Comparison of ENCODE assay signal across 8 cellular contexts in the genomic region with DNA sequence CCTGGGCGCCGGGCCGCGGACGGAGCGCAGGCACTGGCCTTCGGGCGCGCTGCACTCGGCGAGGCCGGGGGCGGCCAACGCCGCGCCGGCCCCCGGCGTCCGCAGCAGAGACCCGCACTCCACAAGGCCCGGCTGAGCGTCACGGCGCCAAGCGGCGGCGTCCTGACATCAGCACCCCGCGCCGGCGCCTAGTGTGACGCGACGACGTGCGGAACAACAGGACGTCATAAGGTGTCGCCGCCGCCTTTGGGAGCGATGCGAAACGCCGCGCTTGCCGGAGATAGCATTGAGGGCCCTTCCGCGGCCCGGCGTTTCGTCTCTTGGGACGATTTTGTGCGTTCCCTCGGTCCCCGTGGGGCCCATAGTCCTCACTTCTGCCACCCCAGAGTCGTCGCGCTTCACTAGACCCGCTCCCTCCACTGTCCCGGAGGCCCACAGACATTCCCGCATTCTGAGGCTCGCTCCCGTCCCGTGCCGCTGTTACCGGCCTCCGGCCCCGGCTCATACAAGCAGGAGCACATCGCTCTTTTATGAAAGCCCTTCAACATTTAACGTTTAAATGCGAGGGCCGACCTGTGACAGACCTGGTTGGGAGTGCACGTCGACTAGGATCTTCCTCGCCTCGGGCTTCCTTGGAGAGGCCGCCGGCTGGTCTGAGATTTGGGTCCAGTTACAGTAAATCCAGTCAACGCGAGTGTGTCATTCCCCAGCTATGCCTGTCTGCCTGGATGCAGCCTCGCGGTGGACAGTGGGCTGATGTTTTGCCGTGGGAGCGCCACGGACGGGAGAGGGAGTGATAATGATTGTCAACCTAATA. TPM values are rescaled to one million over a fixed set of nuclear protein-coding genes. Genes with fewer than 3 reads are reported as not detected.
A peak's percentile ranks its signal among the peaks of the same experiment; 100 is the strongest.
DNase-seq lines count a peak whose midpoint lies in the region; ATAC-seq and TF ChIP-seq lines count a peak whose summit lies in the region.

Gene SSU72 (minus strand): TSS at position 143 of the 817 bp plus-strand sequence. CDS start 306 bp downstream, outside the sequence.

- no peaks in the 10 kb centered on the region for H3K4me1 Mint-ChIP-seq in Calu3 (ENCODE audit: low read depth, unreplicated experiment)

- H3K9me3 ChIP-seq in HUES48 (ENCODE audit: control insufficient read depth, insufficient read depth, low read length) (no peaks in the 10 kb centered on the region), OCI-LY3 (ENCODE audit: insufficient read depth, low read length) (no peaks in the 10 kb centered on the region), mucosa of rectum (ENCODE audit: control insufficient read depth in 2 of 2, low read length in 2 of 2) (no peaks in the 10 kb centered on the region)

- peaks cover 14% of the 10 kb centered on the region for H3K36me3 ChIP-seq in HUES48 (ENCODE audit: control insufficient read depth, insufficient read depth, low read length)
- peaks cover 7% of the 10 kb centered on the region for H3K36me3 ChIP-seq in OCI-LY3 (replicated peaks; ENCODE audit: low read depth, low read length)
- peaks cover 7 to 8% of the 10 kb centered on the region in 2 donors for H3K36me3 ChIP-seq in mucosa of rectum (ENCODE audit: control insufficient read depth in 2 of 2, insufficient read depth in 2 of 2, low read length in 2 of 2)

- H3K9me3 Mint-ChIP-seq in Calu3 (ENCODE audit: low read depth, unreplicated experiment), result no peaks in the 10 kb centered on the region

- peak within 1 kb of the TSS; percentile 98 for H3K27ac Mint-ChIP-seq in Calu3 (ENCODE audit: unreplicated experiment)

- no peaks in the 10 kb centered on the region for H3K27me3 Mint-ChIP-seq in Calu3 (ENCODE audit: unreplicated experiment)

- peaks cover 6% of the 10 kb centered on the region; the same call in 1 of the 2 replicates for H4K20me1 ChIP-seq in OCI-LY3 (ENCODE audit: insufficient read depth, low read length)

- H3K36me3 Mint-ChIP-seq in Calu3 (ENCODE audit: insufficient read depth, unreplicated experiment), result peaks cover 45% of the 10 kb centered on the region

- H3K4me1 ChIP-seq in HUES48 (ENCODE audit: control insufficient read depth, insufficient read depth, low read length) (0 out of 2 replicates have a peak, but pooled peaks cover 4% of the 10 kb centered on the region), OCI-LY3 (ENCODE audit: low read length) (peaks cover 8% of the 10 kb centered on the region), mucosa of rectum (ENCODE audit: control insufficient read depth in 2 of 2, insufficient read depth in 2 of 2, low read length in 2 of 2) (peaks cover 14 to 19% of the 10 kb centered on the region in 2 donors)

- BruUV-seq in Calu3 (replicated peaks; lab: Mats Ljungman, UMichigan), result TSS peak; percentile 93

- H3K27me3 ChIP-seq in HUES48 (ENCODE audit: control insufficient read depth, insufficient read depth, low read length), result no peaks in the 10 kb centered on the region; the same call in 1 of the 2 replicates
- H3K27me3 ChIP-seq in OCI-LY3 (ENCODE audit: low read depth, low read length), result no peaks in the 10 kb centered on the region
- H3K27me3 ChIP-seq in mucosa of rectum (ENCODE audit: control insufficient read depth in 2 of 2, insufficient read depth in 2 of 2, low read length in 2 of 2), result no peaks in the 10 kb centered on the region

- H3K4me3 ChIP-seq in HUES48 (ENCODE audit: low read depth, low read length), result peak within 1 kb of the TSS; percentile 91
- peak within 1 kb of the TSS; percentile 93 for H3K4me3 ChIP-seq in OCI-LY3 (ENCODE audit: low read length)
- peak within 1 kb of the TSS; percentile 94 to 99 for H3K4me3 ChIP-seq in mucosa of rectum (ENCODE audit: low read length in 2 of 2)

- TF ChIP-seq CTCF in Calu3 (IDR thresholded peaks at IDR 0.05; ENCODE audit: unreplicated experiment), result no peak
- no peak for TF ChIP-seq CTCF in OCI-LY3 (IDR thresholded peaks at IDR 0.05; ENCODE audit: low read depth, low read length)

- H3K79me2 ChIP-seq in OCI-LY3 (ENCODE audit: low read length), result peaks cover 54% of the 10 kb centered on the region

- peak within 1 kb of the TSS; percentile 94 for H3K4me2 ChIP-seq in OCI-LY3 (ENCODE audit: low read length)

- peak within 1 kb of the TSS; percentile 97 for H3K9ac ChIP-seq in HUES48 (ENCODE audit: low read depth, low read length)
- H3K9ac ChIP-seq in OCI-LY3 (ENCODE audit: low read length), result peak within 1 kb of the TSS; percentile 91
- peak within 1 kb of the TSS; percentile 99 to 100 for H3K9ac ChIP-seq in mucosa of rectum (ENCODE audit: low read depth in 1 of 2, low read length in 2 of 2)

- intact Hi-C loops in Calu3 (cut with micrococcal nuclease; ENCODE audit: unreplicated experiment), result no loop called here

- H3K27ac ChIP-seq in HUES48 (ENCODE audit: low read depth, low read length), result peak within 1 kb of the TSS; percentile 98
- peak within 1 kb of the TSS; percentile 73 for H3K27ac ChIP-seq in OCI-LY3 (ENCODE audit: low read length)
- peak within 1 kb of the TSS; percentile 95 for H3K27ac ChIP-seq in epithelial cell of prostate
- peak within 1 kb of the TSS; percentile 99 for H3K27ac ChIP-seq in mucosa of rectum (ENCODE audit: low read depth in 2 of 2, low read length in 2 of 2)

- ATAC-seq in GM21423 (IDR thresholded peaks at IDR 0.05; ENCODE audit: unreplicated experiment), result peak; percentile 80

- H3K4me3 Mint-ChIP-seq in Calu3 (ENCODE audit: low read depth, unreplicated experiment), result peak within 1 kb of the TSS; percentile 87

- peak; percentile 88 for DNase-seq in Calu3
- DNase-seq in activated T-cell treated with anti-CD3 and anti-CD28 coated beads for 24 hours (ENCODE audit: low read depth), result peak; percentile 87
- DNase-seq in epithelial cell of prostate (ENCODE audit: low read depth, low spot score), result peak; percentile 64
- peak; percentile 84 to 87 for DNase-seq in stimulated activated CD8-positive, alpha-beta memory T cell treated with anti-CD3 and anti-CD28 coated beads, Interleukin-4, amount 100 ng/mL, for 4 hours (ENCODE audit: low read depth in 2 of 2, low spot score in 1 of 2)

- CTCF ChIA-PET in Calu3 (lab: Charles Lee), result no interaction called here

- peak within 1 kb of the TSS; percentile 40; the same call in 1 of the 2 replicates for H2AFZ ChIP-seq in OCI-LY3 (ENCODE audit: low read depth, low read length)

RNA-seq across cellular contexts. Expression of gene SSU72, which starts in this region (rescaled TPM):
- 105 and 117 TPM in 2 replicates for total RNA-seq in Calu3 (2022)

Comparison
In these comparisons a context has a peak if more than half of its experiments do, and no peak if none do; other contexts are left out.
1. Peak in every context shown above with its lines: DNase-seq, ATAC-seq, H3K4me3 ChIP-seq and H3K27ac ChIP-seq.